1 cellular context compared by ENCODE assay signal in genomic region chr10:59702347-59702746, GRCh38.
TF ChIP-seq lines count a peak whose summit lies in the region.

No MANE protein-coding gene starts in this region.

TF ChIP-seq in HepG2, 621 proteins besides CTCF, POLR2A, EP300 and RAD21 (continued from another document and continues in another):
- TF ChIP-seq, protein P1, sequence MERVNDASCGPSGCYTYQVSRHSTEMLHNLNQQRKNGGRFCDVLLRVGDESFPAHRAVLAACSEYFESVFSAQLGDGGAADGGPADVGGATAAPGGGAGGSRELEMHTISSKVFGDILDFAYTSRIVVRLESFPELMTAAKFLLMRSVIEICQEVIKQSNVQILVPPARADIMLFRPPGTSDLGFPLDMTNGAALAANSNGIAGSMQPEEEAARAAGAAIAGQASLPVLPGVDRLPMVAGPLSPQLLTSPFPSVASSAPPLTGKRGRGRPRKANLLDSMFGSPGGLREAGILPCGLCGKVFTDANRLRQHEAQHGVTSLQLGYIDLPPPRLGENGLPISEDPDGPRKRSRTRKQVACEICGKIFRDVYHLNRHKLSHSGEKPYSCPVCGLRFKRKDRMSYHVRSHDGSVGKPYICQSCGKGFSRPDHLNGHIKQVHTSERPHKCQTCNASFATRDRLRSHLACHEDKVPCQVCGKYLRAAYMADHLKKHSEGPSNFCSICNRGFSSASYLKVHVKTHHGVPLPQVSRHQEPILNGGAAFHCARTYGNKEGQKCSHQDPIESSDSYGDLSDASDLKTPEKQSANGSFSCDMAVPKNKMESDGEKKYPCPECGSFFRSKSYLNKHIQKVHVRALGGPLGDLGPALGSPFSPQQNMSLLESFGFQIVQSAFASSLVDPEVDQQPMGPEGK (CRISPR knock-in tag; IDR thresholded peaks at IDR 0.05) = peak; percentile 29; the same call in 1 of the 2 replicates
- TF ChIP-seq ZNF501 (CRISPR knock-in tag; IDR thresholded peaks at IDR 0.05) (no peak), NCOA2 (CRISPR knock-in tag; IDR thresholded peaks at IDR 0.05) (peak; percentile 56; the same call in 1 of the 2 replicates), SOX13 (IDR thresholded peaks at IDR 0.05) (no peak), SOX13 (CRISPR knock-in tag; conservative IDR thresholded peaks at IDR 0.05 in 1 of 2, IDR thresholded peaks at IDR 0.05 in 1 of 2) (peak in 1 of 2 experiments; percentile 87; a peak in 2 of 4 replicates), ZNF253 (CRISPR knock-in tag; IDR thresholded peaks at IDR 0.05; ENCODE audit: borderline replicate concordance) (no peak), KAT7 (CRISPR knock-in tag; IDR thresholded peaks at IDR 0.05; ENCODE audit: borderline replicate concordance) (no peak), PITX1 (CRISPR knock-in tag; IDR thresholded peaks at IDR 0.05) (no peak), ZNF484 (CRISPR knock-in tag; IDR thresholded peaks at IDR 0.05; ENCODE audit: borderline replicate concordance, low read depth) (no peak), TCF7L2 (IDR thresholded peaks at IDR 0.05; ENCODE audit: low read depth, low read length) (no peak), ZEB1 (IDR thresholded peaks at IDR 0.05; ENCODE audit: insufficient replicate concordance, low read depth) (no peak), SAFB2 (CRISPR knock-in tag; IDR thresholded peaks at IDR 0.05; ENCODE audit: borderline replicate concordance, low read depth) (no peak), ASH2L (IDR thresholded peaks at IDR 0.05; ENCODE audit: insufficient read length, low read depth, low read length) (no peak), ZNF569 (CRISPR knock-in tag; IDR thresholded peaks at IDR 0.05; ENCODE audit: borderline replicate concordance) (no peak), ZNF772 (CRISPR knock-in tag; IDR thresholded peaks at IDR 0.05) (no peak), SKI (IDR thresholded peaks at IDR 0.05; ENCODE audit: partially characterized antibody) (peak; percentile 29), MAFG (CRISPR knock-in tag; IDR thresholded peaks at IDR 0.05) (no peak), ZNF644 (CRISPR knock-in tag; IDR thresholded peaks at IDR 0.05; ENCODE audit: low read depth) (no peak), ZBTB1 (CRISPR knock-in tag; IDR thresholded peaks at IDR 0.05; ENCODE audit: borderline replicate concordance) (no peak), ZNF670 (CRISPR knock-in tag; IDR thresholded peaks at IDR 0.05; ENCODE audit: borderline replicate concordance) (no peak), CREB3 (CRISPR knock-in tag; IDR thresholded peaks at IDR 0.05) (no peak), REXO4 (CRISPR knock-in tag; IDR thresholded peaks at IDR 0.05; ENCODE audit: borderline replicate concordance) (no peak), ZNF577 (CRISPR knock-in tag; IDR thresholded peaks at IDR 0.05; ENCODE audit: borderline replicate concordance, low read depth) (no peak), FOXA3 (CRISPR knock-in tag; IDR thresholded peaks at IDR 0.05) (peak; percentile 91), ZNF382 (CRISPR knock-in tag; IDR thresholded peaks at IDR 0.05; ENCODE audit: borderline replicate concordance) (no peak), NFE2 (CRISPR knock-in tag; IDR thresholded peaks at IDR 0.05) (no peak), ZFP90 (CRISPR knock-in tag; IDR thresholded peaks at IDR 0.05; ENCODE audit: borderline replicate concordance) (no peak), PHF5A (CRISPR knock-in tag; IDR thresholded peaks at IDR 0.05; ENCODE audit: low read depth, unreplicated experiment) (no peak), RXRA (CRISPR knock-in tag; IDR thresholded peaks at IDR 0.05) (no peak), ZNF766 (CRISPR knock-in tag; IDR thresholded peaks at IDR 0.05; ENCODE audit: borderline replicate concordance) (no peak), RCOR2 (CRISPR knock-in tag; IDR thresholded peaks at IDR 0.05) (no peak), ARNT2 (CRISPR knock-in tag; IDR thresholded peaks at IDR 0.05; ENCODE audit: low read depth) (no peak), THAP9 (CRISPR knock-in tag; IDR thresholded peaks at IDR 0.05; ENCODE audit: borderline replicate concordance) (no peak), TBX2 (CRISPR knock-in tag; IDR thresholded peaks at IDR 0.05; ENCODE audit: borderline replicate concordance) (no peak), ZFP36L2 (CRISPR knock-in tag; IDR thresholded peaks at IDR 0.05) (no peak), HES4 (CRISPR knock-in tag; IDR thresholded peaks at IDR 0.05; ENCODE audit: borderline replicate concordance) (no peak), TRIM22 (IDR thresholded peaks at IDR 0.05) (no peak), RXRB (CRISPR knock-in tag; IDR thresholded peaks at IDR 0.05; ENCODE audit: borderline replicate concordance) (peak; percentile 47; the same call in 1 of the 2 replicates), HMG20A (CRISPR knock-in tag; IDR thresholded peaks at IDR 0.05; ENCODE audit: borderline replicate concordance) (peak; percentile 54; the same call in 1 of the 2 replicates), ZNF256 (CRISPR knock-in tag; conservative IDR thresholded peaks at IDR 0.05) (no peak), ZNF616 (CRISPR knock-in tag; IDR thresholded peaks at IDR 0.05; ENCODE audit: low read depth) (no peak), KDM4B (CRISPR knock-in tag; IDR thresholded peaks at IDR 0.05) (no peak), EEA1 (CRISPR knock-in tag; IDR thresholded peaks at IDR 0.05; ENCODE audit: borderline replicate concordance) (no peak), ZNF792 (CRISPR knock-in tag; IDR thresholded peaks at IDR 0.05) (no peak), FOXJ3 (CRISPR knock-in tag; IDR thresholded peaks at IDR 0.05; ENCODE audit: borderline replicate concordance) (no peak), PRDM10 (CRISPR knock-in tag; IDR thresholded peaks at IDR 0.05; ENCODE audit: low read depth) (no peak)
- TF ChIP-seq, protein P2, sequence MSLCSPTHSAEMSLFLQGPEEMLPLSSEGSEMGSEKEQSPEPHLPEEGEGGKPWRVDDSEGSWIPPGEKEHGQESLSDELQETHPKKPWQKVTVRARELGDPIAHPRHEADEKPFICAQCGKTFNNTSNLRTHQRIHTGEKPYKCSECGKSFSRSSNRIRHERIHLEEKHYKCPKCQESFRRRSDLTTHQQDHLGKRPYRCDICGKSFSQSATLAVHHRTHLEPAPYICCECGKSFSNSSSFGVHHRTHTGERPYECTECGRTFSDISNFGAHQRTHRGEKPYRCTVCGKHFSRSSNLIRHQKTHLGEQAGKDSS (CRISPR knock-in tag; IDR thresholded peaks at IDR 0.05; ENCODE audit: borderline replicate concordance, low read depth) = no peak
- TF ChIP-seq, protein P3, sequence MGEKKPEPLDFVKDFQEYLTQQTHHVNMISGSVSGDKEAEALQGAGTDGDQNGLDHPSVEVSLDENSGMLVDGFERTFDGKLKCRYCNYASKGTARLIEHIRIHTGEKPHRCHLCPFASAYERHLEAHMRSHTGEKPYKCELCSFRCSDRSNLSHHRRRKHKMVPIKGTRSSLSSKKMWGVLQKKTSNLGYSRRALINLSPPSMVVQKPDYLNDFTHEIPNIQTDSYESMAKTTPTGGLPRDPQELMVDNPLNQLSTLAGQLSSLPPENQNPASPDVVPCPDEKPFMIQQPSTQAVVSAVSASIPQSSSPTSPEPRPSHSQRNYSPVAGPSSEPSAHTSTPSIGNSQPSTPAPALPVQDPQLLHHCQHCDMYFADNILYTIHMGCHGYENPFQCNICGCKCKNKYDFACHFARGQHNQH (CRISPR knock-in tag; IDR thresholded peaks at IDR 0.05) = no peak
- TF ChIP-seq, protein P4, sequence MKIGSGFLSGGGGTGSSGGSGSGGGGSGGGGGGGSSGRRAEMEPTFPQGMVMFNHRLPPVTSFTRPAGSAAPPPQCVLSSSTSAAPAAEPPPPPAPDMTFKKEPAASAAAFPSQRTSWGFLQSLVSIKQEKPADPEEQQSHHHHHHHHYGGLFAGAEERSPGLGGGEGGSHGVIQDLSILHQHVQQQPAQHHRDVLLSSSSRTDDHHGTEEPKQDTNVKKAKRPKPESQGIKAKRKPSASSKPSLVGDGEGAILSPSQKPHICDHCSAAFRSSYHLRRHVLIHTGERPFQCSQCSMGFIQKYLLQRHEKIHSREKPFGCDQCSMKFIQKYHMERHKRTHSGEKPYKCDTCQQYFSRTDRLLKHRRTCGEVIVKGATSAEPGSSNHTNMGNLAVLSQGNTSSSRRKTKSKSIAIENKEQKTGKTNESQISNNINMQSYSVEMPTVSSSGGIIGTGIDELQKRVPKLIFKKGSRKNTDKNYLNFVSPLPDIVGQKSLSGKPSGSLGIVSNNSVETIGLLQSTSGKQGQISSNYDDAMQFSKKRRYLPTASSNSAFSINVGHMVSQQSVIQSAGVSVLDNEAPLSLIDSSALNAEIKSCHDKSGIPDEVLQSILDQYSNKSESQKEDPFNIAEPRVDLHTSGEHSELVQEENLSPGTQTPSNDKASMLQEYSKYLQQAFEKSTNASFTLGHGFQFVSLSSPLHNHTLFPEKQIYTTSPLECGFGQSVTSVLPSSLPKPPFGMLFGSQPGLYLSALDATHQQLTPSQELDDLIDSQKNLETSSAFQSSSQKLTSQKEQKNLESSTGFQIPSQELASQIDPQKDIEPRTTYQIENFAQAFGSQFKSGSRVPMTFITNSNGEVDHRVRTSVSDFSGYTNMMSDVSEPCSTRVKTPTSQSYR (CRISPR knock-in tag; IDR thresholded peaks at IDR 0.05; ENCODE audit: borderline replicate concordance) = no peak
- TF ChIP-seq, protein P5, sequence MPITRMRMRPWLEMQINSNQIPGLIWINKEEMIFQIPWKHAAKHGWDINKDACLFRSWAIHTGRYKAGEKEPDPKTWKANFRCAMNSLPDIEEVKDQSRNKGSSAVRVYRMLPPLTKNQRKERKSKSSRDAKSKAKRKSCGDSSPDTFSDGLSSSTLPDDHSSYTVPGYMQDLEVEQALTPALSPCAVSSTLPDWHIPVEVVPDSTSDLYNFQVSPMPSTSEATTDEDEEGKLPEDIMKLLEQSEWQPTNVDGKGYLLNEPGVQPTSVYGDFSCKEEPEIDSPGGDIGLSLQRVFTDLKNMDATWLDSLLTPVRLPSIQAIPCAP (CRISPR knock-in tag; IDR thresholded peaks at IDR 0.05; ENCODE audit: low read depth) = no peak
- TF ChIP-seq, protein P6, sequence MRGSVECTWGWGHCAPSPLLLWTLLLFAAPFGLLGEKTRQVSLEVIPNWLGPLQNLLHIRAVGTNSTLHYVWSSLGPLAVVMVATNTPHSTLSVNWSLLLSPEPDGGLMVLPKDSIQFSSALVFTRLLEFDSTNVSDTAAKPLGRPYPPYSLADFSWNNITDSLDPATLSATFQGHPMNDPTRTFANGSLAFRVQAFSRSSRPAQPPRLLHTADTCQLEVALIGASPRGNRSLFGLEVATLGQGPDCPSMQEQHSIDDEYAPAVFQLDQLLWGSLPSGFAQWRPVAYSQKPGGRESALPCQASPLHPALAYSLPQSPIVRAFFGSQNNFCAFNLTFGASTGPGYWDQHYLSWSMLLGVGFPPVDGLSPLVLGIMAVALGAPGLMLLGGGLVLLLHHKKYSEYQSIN (CRISPR knock-in tag; IDR thresholded peaks at IDR 0.05; ENCODE audit: borderline replicate concordance) = no peak
